Comparison of ENCODE assay signal across 32 cellular contexts in the genomic region with DNA sequence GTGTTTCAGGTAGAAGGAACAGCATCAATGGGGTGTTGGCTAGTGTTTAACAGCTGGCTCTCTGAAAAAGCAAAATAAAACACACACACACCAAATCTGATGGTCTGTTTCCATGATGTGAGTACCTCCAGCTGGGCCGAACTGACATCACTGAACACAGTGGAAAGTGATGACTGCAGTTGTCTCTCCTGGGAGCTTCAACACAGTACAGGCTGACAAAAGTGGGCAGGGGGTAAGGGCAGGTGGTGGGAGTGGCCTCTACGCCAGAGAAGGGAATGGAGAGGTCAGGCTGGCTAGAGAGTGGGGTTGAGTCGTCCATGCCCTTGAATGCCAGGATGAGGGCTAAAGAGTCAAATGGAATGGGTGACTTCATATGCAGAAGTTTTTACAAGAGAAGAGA. TPM values are rescaled to one million over a fixed set of nuclear protein-coding genes. Genes with fewer than 3 reads are reported as not detected.
"Had no signal": no experiment of that assay in that cellular context is flagged by ENCODE, and none has a peak within 500 bp of the region (broad histone marks: within the 10 kb centered on the region; RNA-seq: fewer than 3 reads in every experiment).

No MANE protein-coding gene starts in this region.

- H3K36me3 ChIP-seq: breast epithelium, MG63, SJCRH30 had no signal

- H3K27me3 ChIP-seq: breast epithelium, MG63, SJCRH30 had no signal

- ATAC-seq: activated T-helper 17 cell treated with anti-CD3 and anti-CD28 coated beads, Interleukin-2, amount 50 U/mL, for 72 hours; Panc1; Right ventricle myocardium inferior had no signal

- H3K27ac Mint-ChIP-seq: activated CD4-positive, alpha-beta memory T cell treated with anti-CD3 and anti-CD28 coated beads for 36 hours; activated CD4-positive, alpha-beta T cell treated with anti-CD3 and anti-CD28 coated beads, Interleukin-2, amount 10 ng/mL, durations not matched to agents 7 days and 5 days; activated naive CD4-positive, alpha-beta T cell treated with anti-CD3 and anti-CD28 coated beads, Interleukin-2, amount 10 ng/mL, durations not matched to agents 7 days and 5 days; activated naive CD8-positive, alpha-beta T cell treated with anti-CD3 and anti-CD28 coated beads, Interleukin-2, amount 10 ng/mL, durations not matched to agents 7 days and 5 days; activated T-helper 17 cell treated with anti-CD3 and anti-CD28 coated beads, Interleukin-2, amount 50 U/mL, for 72 hours had no signal

- H3K4me1 Mint-ChIP-seq: activated naive CD8-positive, alpha-beta T cell treated with anti-CD3 and anti-CD28 coated beads, Interleukin-2, amount 10 ng/mL, durations not matched to agents 7 days and 5 days had no signal

- H3K4me3 Mint-ChIP-seq: activated CD4-positive, alpha-beta memory T cell treated with anti-CD3 and anti-CD28 coated beads for 36 hours; activated CD4-positive, alpha-beta T cell treated with anti-CD3 and anti-CD28 coated beads, Interleukin-2, amount 10 ng/mL, durations not matched to agents 7 days and 5 days; activated naive CD4-positive, alpha-beta T cell treated with anti-CD3 and anti-CD28 coated beads, Interleukin-2, amount 10 ng/mL, durations not matched to agents 7 days and 5 days; activated naive CD8-positive, alpha-beta T cell treated with anti-CD3 and anti-CD28 coated beads, Interleukin-2, amount 10 ng/mL, durations not matched to agents 7 days and 5 days; activated T-helper 17 cell treated with anti-CD3 and anti-CD28 coated beads, Interleukin-2, amount 50 U/mL, for 72 hours had no signal

- H3K4me3 ChIP-seq: breast epithelium, MG63, SJCRH30 had no signal

- H3K27me3 Mint-ChIP-seq: activated CD4-positive, alpha-beta memory T cell treated with anti-CD3 and anti-CD28 coated beads for 36 hours; activated CD4-positive, alpha-beta T cell treated with anti-CD3 and anti-CD28 coated beads, Interleukin-2, amount 10 ng/mL, durations not matched to agents 7 days and 5 days had no signal

- DNase-seq: activated CD4-positive, alpha-beta memory T cell treated with anti-CD3 and anti-CD28 coated beads for 36 hours; activated CD4-positive, alpha-beta T cell treated with anti-CD3 and anti-CD28 coated beads, Interleukin-2, amount 10 ng/mL, durations not matched to agents 7 days and 5 days; activated CD4-positive, CD25-positive, alpha-beta regulatory T cell; activated CD8-positive, alpha-beta memory T cell treated with anti-CD3 and anti-CD28 coated beads for 24 hours; activated gamma-delta T cell; activated naive CD4-positive, alpha-beta T cell treated with anti-CD3 and anti-CD28 coated beads, Interleukin-2, amount 10 ng/mL, durations not matched to agents 7 days and 5 days; activated naive CD8-positive, alpha-beta T cell treated with anti-CD3 and anti-CD28 coated beads, Interleukin-2, amount 10 ng/mL, durations not matched to agents 7 days and 5 days; activated T-cell treated with anti-CD3 and anti-CD28 coated beads, Interleukin-2, amount 50 U/mL, for 48 hours; aorta; central memory CD4-positive, alpha-beta T cell; MG63; MV-4-11; NCI-H1092 treated with DMSO at 0.1 percent for 48 hours; NCI-H1417 treated with DMSO at 0.1 percent for 48 hours; NCI-H1694; NCI-H2029; NCI-H2107; NCI-H2171 treated with DMSO at 0.1 percent for 48 hours; NCI-H345; NCI-H510A; NCI-H526 treated with DMSO at 0.1 percent for 48 hours; NCI-H82; OCI-M1; RPMI8226; SJCRH30; SK-N-SH; T-helper 1 cell had no signal

- H3K9me3 Mint-ChIP-seq: activated CD4-positive, alpha-beta memory T cell treated with anti-CD3 and anti-CD28 coated beads for 36 hours; activated CD4-positive, alpha-beta T cell treated with anti-CD3 and anti-CD28 coated beads, Interleukin-2, amount 10 ng/mL, durations not matched to agents 7 days and 5 days; activated naive CD4-positive, alpha-beta T cell treated with anti-CD3 and anti-CD28 coated beads, Interleukin-2, amount 10 ng/mL, durations not matched to agents 7 days and 5 days; activated naive CD8-positive, alpha-beta T cell treated with anti-CD3 and anti-CD28 coated beads, Interleukin-2, amount 10 ng/mL, durations not matched to agents 7 days and 5 days; activated T-helper 17 cell treated with anti-CD3 and anti-CD28 coated beads, Interleukin-2, amount 50 U/mL, for 72 hours had no signal

- H3K36me3 Mint-ChIP-seq: activated CD4-positive, alpha-beta memory T cell treated with anti-CD3 and anti-CD28 coated beads for 36 hours; activated naive CD4-positive, alpha-beta T cell treated with anti-CD3 and anti-CD28 coated beads, Interleukin-2, amount 10 ng/mL, durations not matched to agents 7 days and 5 days; activated naive CD8-positive, alpha-beta T cell treated with anti-CD3 and anti-CD28 coated beads, Interleukin-2, amount 10 ng/mL, durations not matched to agents 7 days and 5 days had no signal

RNA-seq across cellular contexts. Expression of gene HNF1A, which starts 8.0 kb away (rescaled TPM):
- total RNA-seq: activated CD4-positive, alpha-beta memory T cell treated with anti-CD3 and anti-CD28 coated beads for 36 hours; activated CD4-positive, alpha-beta T cell treated with anti-CD3 and anti-CD28 coated beads, Interleukin-2, amount 10 ng/mL, durations not matched to agents 7 days and 5 days; activated naive CD8-positive, alpha-beta T cell treated with anti-CD3 and anti-CD28 coated beads, Interleukin-2, amount 10 ng/mL, durations not matched to agents 7 days and 5 days; activated T-helper 17 cell treated with anti-CD3 and anti-CD28 coated beads, Interleukin-2, amount 50 U/mL, for 72 hours; aorta; Right ventricle myocardium inferior; T-helper 2 cell treated with Interferon-gamma antibody and Interleukin-4, amounts not matched to agents 100 ng/mL and 5 ng/mL, for 36 hours had no signal
